ENCODE assay signal across 12 cellular contexts in genomic region chr1:24897263-24898151, GRCh38. TPM values are rescaled to one million over a fixed set of nuclear protein-coding genes. Genes with fewer than 3 reads are reported as not detected.
DNase-seq lines count a peak whose midpoint lies in the region; ATAC-seq and TF ChIP-seq lines count a peak whose summit lies in the region.
"Had no signal": no experiment of that assay in that cellular context is flagged by ENCODE, and none has a peak within 500 bp of the region (broad histone marks: within the 10 kb centered on the region; RNA-seq: fewer than 3 reads in every experiment).

No MANE protein-coding gene starts in this region.

- TF ChIP-seq CTCF in activated B cell treated with CpG ODN at 0.5 μM for 24 hours (IDR thresholded peaks at IDR 0.05), result no peak

- POLR2A ChIA-PET in activated B cell treated with CpG ODN at 0.5 μM for 24 hours (lab: Charles Lee), result interaction anchor here (0.9 to 4.0 kb wide), 2 partner anchors 31 to 136 kb away, joined by 4 to 20 read pairs; partner anchors contain the start of gene RUNX3

- H3K9me3 Mint-ChIP-seq in T-helper 1 cell treated with Interleukin-12 subunit alpha and Interleukin-12 subunit beta and Interleukin-4 antibody, amounts not matched to agents 30 μg/mL and 1 μg/mL, for 36 hours, result peaks cover 10% of the 10 kb centered on the region
- H3K9me3 Mint-ChIP-seq in activated B cell treated with CpG ODN at 0.5 μM for 24 hours, result peaks cover 3% of the 10 kb centered on the region
- H3K9me3 Mint-ChIP-seq in effector memory CD8-positive, alpha-beta T cell, result peaks cover 0 to 5% of the 10 kb centered on the region in 2 donors
- peaks cover 8% of the 10 kb centered on the region for H3K9me3 Mint-ChIP-seq in stimulated activated memory B cell treated with anti-CD40 and anti-IgM and Interleukin-4, amounts not matched to agents 10 μg/mL and 1 μg/mL and 100 μg/mL, for 72 hours

- CTCF ChIA-PET in activated B cell treated with CpG ODN at 0.5 μM for 24 hours (lab: Charles Lee), result interaction anchor here (0.8 to 2.1 kb wide), 4 partner anchors 15 to 140 kb away, joined by 3 to 14 read pairs (median 6); no protein-coding TSS in a partner anchor

- DNase-seq in T-helper 1 cell (no peak), activated B cell treated with CpG ODN at 0.5 μM for 24 hours (no peak), NCI-H524 (lab: John Stamatoyannopoulos, UW) (no peak), NCI-H2227 treated with DMSO at 0.1 percent for 48 hours (lab: John Stamatoyannopoulos, UW) (no peak)
- no peak for DNase-seq in effector memory CD8-positive, alpha-beta T cell
- no peak for DNase-seq in NK-92 treated with Interleukin-12 subunit alpha and Interleukin-12 subunit beta, amount 100 ng/mL, for 24 hours (lab: John Stamatoyannopoulos, UW)
- DNase-seq: amniotic stem cell, NCI-H1930, psoas muscle had no signal

- H3K4me1 Mint-ChIP-seq in T-helper 1 cell treated with Interleukin-12 subunit alpha and Interleukin-12 subunit beta and Interleukin-4 antibody, amounts not matched to agents 30 μg/mL and 1 μg/mL, for 36 hours (ENCODE audit: low read depth), result peaks cover 17% of the 10 kb centered on the region
- H3K4me1 Mint-ChIP-seq in activated B cell treated with CpG ODN at 0.5 μM for 24 hours, result peaks cover 36% of the 10 kb centered on the region
- H3K4me1 Mint-ChIP-seq in effector memory CD8-positive, alpha-beta T cell (ENCODE audit: low read depth in 2 of 2), result peaks cover 48 to 52% of the 10 kb centered on the region in 2 donors
- peaks cover 56% of the 10 kb centered on the region for H3K4me1 Mint-ChIP-seq in stimulated activated memory B cell treated with anti-CD40 and anti-IgM and Interleukin-4, amounts not matched to agents 10 μg/mL and 1 μg/mL and 100 μg/mL, for 72 hours

- no peaks in the 10 kb centered on the region for H3K27me3 Mint-ChIP-seq in T-helper 1 cell treated with Interleukin-12 subunit alpha and Interleukin-12 subunit beta and Interleukin-4 antibody, amounts not matched to agents 30 μg/mL and 1 μg/mL, for 36 hours (ENCODE audit: low read depth)
- H3K27me3 Mint-ChIP-seq in activated B cell treated with CpG ODN at 0.5 μM for 24 hours, result no peaks in the 10 kb centered on the region
- H3K27me3 Mint-ChIP-seq in effector memory CD8-positive, alpha-beta T cell, result no peaks in the 10 kb centered on the region
- no peaks in the 10 kb centered on the region for H3K27me3 Mint-ChIP-seq in stimulated activated memory B cell treated with anti-CD40 and anti-IgM and Interleukin-4, amounts not matched to agents 10 μg/mL and 1 μg/mL and 100 μg/mL, for 72 hours

- H3K36me3 Mint-ChIP-seq in T-helper 1 cell treated with Interleukin-12 subunit alpha and Interleukin-12 subunit beta and Interleukin-4 antibody, amounts not matched to agents 30 μg/mL and 1 μg/mL, for 36 hours (ENCODE audit: low read depth), result peaks cover 34% of the 10 kb centered on the region
- peaks cover 39% of the 10 kb centered on the region for H3K36me3 Mint-ChIP-seq in activated B cell treated with CpG ODN at 0.5 μM for 24 hours (ENCODE audit: low read depth)
- peaks cover 86% of the 10 kb centered on the region for H3K36me3 Mint-ChIP-seq in effector memory CD8-positive, alpha-beta T cell (ENCODE audit: insufficient read depth)
- peaks cover 27% of the 10 kb centered on the region for H3K36me3 Mint-ChIP-seq in stimulated activated memory B cell treated with anti-CD40 and anti-IgM and Interleukin-4, amounts not matched to agents 10 μg/mL and 1 μg/mL and 100 μg/mL, for 72 hours

- peak; percentile 3 for ATAC-seq in activated B cell treated with CpG ODN at 0.5 μM for 24 hours (ENCODE audit: low read depth)
- ATAC-seq in effector memory CD8-positive, alpha-beta T cell (replicated peaks), result no peak
- no peak for ATAC-seq in stimulated activated memory B cell treated with anti-CD40 and anti-IgM and Interleukin-4, amounts not matched to agents 10 μg/mL and 1 μg/mL and 100 μg/mL, for 72 hours

- intact Hi-C loops in activated B cell treated with CpG ODN at 0.5 μM for 24 hours (cut with micrococcal nuclease), result loop anchor here (1.0 to 2.0 kb wide), 2 partner anchors 31 to 49 kb away; no protein-coding TSS in a partner anchor

- peak overlapping the region; percentile 41 for H3K27ac Mint-ChIP-seq in T-helper 1 cell treated with Interleukin-12 subunit alpha and Interleukin-12 subunit beta and Interleukin-4 antibody, amounts not matched to agents 30 μg/mL and 1 μg/mL, for 36 hours
- H3K27ac Mint-ChIP-seq in activated B cell treated with CpG ODN at 0.5 μM for 24 hours, result no peak overlapping the region
- peak overlapping the region; percentile 92 to 100 for H3K27ac Mint-ChIP-seq in effector memory CD8-positive, alpha-beta T cell
- peak overlapping the region; percentile 53 for H3K27ac Mint-ChIP-seq in stimulated activated memory B cell treated with anti-CD40 and anti-IgM and Interleukin-4, amounts not matched to agents 10 μg/mL and 1 μg/mL and 100 μg/mL, for 72 hours

- no peak overlapping the region for H3K4me3 Mint-ChIP-seq in T-helper 1 cell treated with Interleukin-12 subunit alpha and Interleukin-12 subunit beta and Interleukin-4 antibody, amounts not matched to agents 30 μg/mL and 1 μg/mL, for 36 hours
- H3K4me3 Mint-ChIP-seq in activated B cell treated with CpG ODN at 0.5 μM for 24 hours, result no peak overlapping the region
- H3K4me3 Mint-ChIP-seq in effector memory CD8-positive, alpha-beta T cell, result peak overlapping the region in 1 of 2 donors; percentile 65
- no peak overlapping the region for H3K4me3 Mint-ChIP-seq in stimulated activated memory B cell treated with anti-CD40 and anti-IgM and Interleukin-4, amounts not matched to agents 10 μg/mL and 1 μg/mL and 100 μg/mL, for 72 hours

RNA-seq across cellular contexts. Expression of gene RUNX3, which starts 32.6 kb away (rescaled TPM):
- total RNA-seq in activated B cell treated with CpG ODN at 0.5 μM for 24 hours, result 141 and 153 TPM in 2 replicates
- total RNA-seq: LHCN-M2 had no signal
